8 cellular contexts compared by ENCODE assay signal in the genomic region with DNA sequence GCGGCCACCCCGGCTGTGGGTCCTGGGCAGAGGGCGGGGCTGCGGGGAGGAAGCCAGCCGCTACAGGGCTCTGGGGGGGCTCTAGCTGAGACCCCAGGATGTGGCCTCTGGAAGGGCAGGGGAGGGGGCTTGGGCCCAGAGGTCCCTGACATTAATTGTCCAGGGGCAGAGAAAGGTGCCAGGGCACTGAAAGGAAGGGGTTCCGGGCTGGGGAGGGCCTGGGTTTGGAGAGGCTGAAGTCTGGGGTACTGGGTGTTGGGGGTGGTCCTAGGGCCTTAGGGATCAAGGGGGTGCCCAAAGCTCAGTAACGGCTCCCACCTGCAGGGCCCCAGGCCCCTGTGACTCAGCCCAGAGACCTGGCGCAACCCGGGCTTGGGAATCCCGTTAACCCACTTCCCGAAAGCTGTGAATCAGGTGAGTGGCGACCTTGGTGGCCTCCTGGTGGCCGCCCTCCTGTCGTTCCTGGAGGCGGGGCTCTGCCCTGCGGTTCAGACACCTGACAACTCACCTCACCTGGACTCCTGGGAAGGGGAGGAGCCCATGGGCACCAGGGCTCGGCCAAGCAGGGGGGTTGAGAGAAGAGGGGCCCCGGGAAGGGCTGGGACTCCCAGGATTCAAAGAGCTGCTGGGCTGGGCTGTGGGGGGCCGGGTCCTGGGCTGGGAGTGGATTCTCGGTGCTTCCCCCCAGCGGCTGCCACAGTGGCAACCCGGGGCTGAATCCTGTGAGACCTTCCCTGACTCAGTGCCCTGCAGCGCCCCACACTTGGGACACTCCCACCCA. TPM values are rescaled to one million over a fixed set of nuclear protein-coding genes. Genes with fewer than 3 reads are reported as not detected.
DNase-seq lines count a peak whose midpoint lies in the region; TF ChIP-seq lines count a peak whose summit lies in the region.
"Had no signal": no experiment of that assay in that cellular context is flagged by ENCODE, and none has a peak within 500 bp of the region (broad histone marks: within the 10 kb centered on the region; RNA-seq: fewer than 3 reads in every experiment).

No MANE protein-coding gene starts in this region.

- WGBS in H9 (ENCODE audit: extremely low coverage, insufficient read length, low lambda C conversion rate) = no CpG with 5 or more reads among the region's 23 CpGs

- H3K79me1 ChIP-seq in H9 (ENCODE audit: insufficient read depth, low read depth, low read length, poor library complexity, severe bottlenecking) = no peaks in the 10 kb centered on the region

- no peak overlapping the region for H2AFZ ChIP-seq in H9 (ENCODE audit: low read length)

- H3T11ph ChIP-seq in H9 (ENCODE audit: low read length) = no peak overlapping the region

- H2BK20ac ChIP-seq in H9 (ENCODE audit: low read depth, low read length, poor library complexity, severe bottlenecking) = no peak overlapping the region

- peaks cover 20 to 26% of the 10 kb centered on the region in 2 experiments for H3K9me3 Mint-ChIP-seq in H9
- H3K9me3 Mint-ChIP-seq in chondrocyte (ENCODE audit: low read depth) = peaks cover 13% of the 10 kb centered on the region

- H3K27me3 Mint-ChIP-seq in H9 (ENCODE audit: low read depth) (peaks cover 34% of the 10 kb centered on the region), chondrocyte (ENCODE audit: low read depth) (peaks cover 11% of the 10 kb centered on the region)

- POLR2A ChIA-PET in RWPE1 (lab: Yijun Ruan, JAX; ENCODE audit: low non-redundant PET) = interaction anchor here (1.0 to 1.2 kb wide), 2 partner anchors 20 to 81 kb away, joined by 3 to 4 read pairs; no protein-coding TSS in a partner anchor

- CTCF ChIA-PET in RWPE1 (lab: Yijun Ruan, JAX) = interaction anchor here (0.7 to 1.5 kb wide), 5 partner anchors 9 to 1176 kb away, joined by 3 to 4 read pairs (median 3); a partner anchor contains a TSS

- DNase-seq in H9 (peak; percentile 87), RWPE1 (ENCODE audit: low spot score) (peak; percentile 48), mucosa of gallbladder (ENCODE audit: low spot score) (peak; percentile 86), substantia nigra (lab: John Stamatoyannopoulos, UW) (no peak), GDM1 (lab: John Stamatoyannopoulos, UW) (no peak), chondrocyte (ENCODE audit: low spot score) (no peak)
- DNase-seq: activated CD4-positive, alpha-beta T cell treated with anti-CD3 and anti-CD28 coated beads for 36 hours had no signal

- no peak overlapping the region for H3K18ac ChIP-seq in H9 (ENCODE audit: insufficient read length, low read depth, low read length)

- H3K36me3 Mint-ChIP-seq in H9 (ENCODE audit: insufficient read depth in 1 of 3, low read depth in 3 of 3) = peaks cover 2 to 11% (median 10%) of the 10 kb centered on the region in 3 experiments
- H3K36me3 Mint-ChIP-seq in chondrocyte (ENCODE audit: low read depth) = peaks cover 5% of the 10 kb centered on the region
- H3K36me3 Mint-ChIP-seq: IgD-negative memory B cell had no signal

- H3K79me2 ChIP-seq in H9 (ENCODE audit: insufficient read depth, low read length) = no peaks in the 10 kb centered on the region

- H4K91ac ChIP-seq in H9 (ENCODE audit: insufficient read length, low read depth, low read length) = no peak overlapping the region

- H2BK12ac ChIP-seq in H9 (ENCODE audit: insufficient read length, low read depth, low read length) = no peak overlapping the region

- no peak overlapping the region for H3K9ac ChIP-seq in H9 (ENCODE audit: extremely low read depth, insufficient read length, low read length)

- H3K27me3 ChIP-seq in H9 (ENCODE audit: insufficient read depth, low read length) = no peaks in the 10 kb centered on the region

- H2BK120ac ChIP-seq in H9 (ENCODE audit: low read depth, low read length, poor library complexity, severe bottlenecking) = no peak overlapping the region

- H2BK5ac ChIP-seq in H9 (ENCODE audit: insufficient read length, low read length) = no peak overlapping the region

- peaks cover 5% of the 10 kb centered on the region for H3K23me2 ChIP-seq in H9 (ENCODE audit: insufficient read length, low read depth, low read length, poor library complexity, severe bottlenecking)

- H4K20me1 ChIP-seq in H9 (ENCODE audit: control insufficient read depth, insufficient read depth, insufficient read length) = no peaks in the 10 kb centered on the region

- H3K4me1 ChIP-seq in H9 (ENCODE audit: insufficient read depth, low read length) = no peaks in the 10 kb centered on the region

- H3K4me3 Mint-ChIP-seq in H9 (peak overlapping the region in 1 of 2 experiments; percentile 63; a peak in 4 of 5 replicates), chondrocyte (ENCODE audit: unreplicated experiment) (no peak overlapping the region)

- H4K5ac ChIP-seq in H9 (ENCODE audit: insufficient read length, low read depth, low read length) = no peak overlapping the region

- no peaks in the 10 kb centered on the region for H3K9me3 ChIP-seq in H9 (ENCODE audit: control insufficient read depth, low read depth, low read length)

- H3K56ac ChIP-seq in H9 (ENCODE audit: insufficient read length, low read depth, low read length) = no peak overlapping the region

- no peak overlapping the region for H2AK5ac ChIP-seq in H9 (ENCODE audit: insufficient read length, low read length)

- H3K4me1 Mint-ChIP-seq in H9 = peaks cover 5 to 7% of the 10 kb centered on the region in 2 experiments; a peak in 3 of 4 replicates
- peaks cover 5% of the 10 kb centered on the region for H3K4me1 Mint-ChIP-seq in chondrocyte (ENCODE audit: low read depth)

- H3K4me2 ChIP-seq in H9 (ENCODE audit: insufficient read depth, insufficient read length, low read length) = peak overlapping the region; percentile 81

- H3K27ac Mint-ChIP-seq in H9 (no peak overlapping the region), chondrocyte (ENCODE audit: unreplicated experiment) (no peak overlapping the region)
- H3K27ac Mint-ChIP-seq: activated CD4-positive, alpha-beta T cell treated with anti-CD3 and anti-CD28 coated beads for 36 hours had no signal

- no peak overlapping the region for H3K4ac ChIP-seq in H9 (ENCODE audit: low read depth, low read length)

- no peak overlapping the region for H3K23ac ChIP-seq in H9 (ENCODE audit: insufficient read length, low read depth, low read length)

- TF ChIP-seq CTCF in H9 (conservative IDR thresholded peaks at IDR 0.05) = peak; percentile 14; the same call in 2 of the 3 replicates
- no peak for TF ChIP-seq CTCF in RWPE1 (conservative IDR thresholded peaks at IDR 0.05; ENCODE audit: low read depth)
- no peak for TF ChIP-seq CTCF in chondrocyte (IDR thresholded peaks at IDR 0.05)

- H3K27ac ChIP-seq in H9 (ENCODE audit: insufficient read length, low read depth, low read length) (no peak overlapping the region), RWPE1 (no peak overlapping the region), substantia nigra (ENCODE audit: low read depth, low read length, poor library complexity, severe bottlenecking) (no peak overlapping the region)

- H4K8ac ChIP-seq in H9 (replicated peaks; ENCODE audit: insufficient read length, low read depth, low read length) = no peak overlapping the region

- no peak overlapping the region for H3K14ac ChIP-seq in H9 (ENCODE audit: insufficient read depth, low read length)

- H2BK15ac ChIP-seq in H9 (ENCODE audit: low read depth, low read length) = no peak overlapping the region

RNA-seq across cellular contexts. Expression of a gene that starts 0.5 kb away (rescaled TPM):
- 1.9 and 2.4 TPM in 2 replicates for total RNA-seq in H9 (2021)
- 52.7 TPM for total RNA-seq in mucosa of gallbladder
- total RNA-seq in chondrocyte = not detected in 3 replicates
- total RNA-seq: activated CD4-positive, alpha-beta T cell treated with anti-CD3 and anti-CD28 coated beads for 36 hours had no signal

RNA-seq across cellular contexts. Expression of a gene that starts 24.6 kb away (rescaled TPM):
- total RNA-seq in H9 (2021) (16.5 and 20.9 TPM in 2 replicates), mucosa of gallbladder (35.5 TPM), chondrocyte (33.4 to 43.1 TPM (median 34.7 TPM) in 3 replicates)

RNA-seq across cellular contexts. Expression of a gene that starts 28.3 kb away (rescaled TPM):
- total RNA-seq in H9 (2021) (not detected in 2 replicates), mucosa of gallbladder (55.9 TPM), chondrocyte (2.1 to 2.6 TPM in 2 of 3 replicates, not detected in the other)

RNA-seq across cellular contexts. Expression of a gene that starts 41.4 kb away (rescaled TPM):
- total RNA-seq in H9 (2021) = not detected in 2 replicates
- total RNA-seq in mucosa of gallbladder = 4.4 TPM
- total RNA-seq in chondrocyte = not detected in 3 replicates

RNA-seq across cellular contexts. Expression of a gene that starts 53.3 kb away (rescaled TPM):
- total RNA-seq in H9 (2021) (12.5 and 13.0 TPM in 2 replicates), mucosa of gallbladder (57.5 TPM), chondrocyte (36.1 to 47.1 TPM (median 38.6 TPM) in 3 replicates)

Comparison
In these comparisons a context has a peak if more than half of its experiments do, and no peak if none do; other contexts are left out.
1. DNase-seq: peak in H9 (single experiment), RWPE1 (single experiment) and mucosa of gallbladder (single experiment); none in substantia nigra (0 of 49), GDM1 (single experiment) and chondrocyte (single experiment).
2. RNA of a gene that starts 0.5 kb away (total RNA-seq): 52.7 TPM in mucosa of gallbladder (single experiment); 1.9 to 2.4 TPM in H9 and not detected in chondrocyte; every median in the first group is over 10 times any median in the second.
3. RNA of a gene that starts 28.3 kb away (total RNA-seq): 55.9 TPM in mucosa of gallbladder (single experiment); 2.1 to 2.6 TPM in chondrocyte and not detected in H9; every median in the first group is over 10 times any median in the second.